Comparison of ENCODE assay signal across 2 cellular contexts in genomic region chr11:16784097-16784496, GRCh38.
TF ChIP-seq lines count a peak whose summit lies in the region.

No MANE protein-coding gene starts in this region.

TF ChIP-seq in HepG2, 621 proteins besides CTCF, POLR2A, EP300 and RAD21 (continues in another document):
- no peak for TF ChIP-seq SSRP1 (CRISPR knock-in tag; IDR thresholded peaks at IDR 0.05)
- TF ChIP-seq SRF (IDR thresholded peaks at IDR 0.05; ENCODE audit: low read depth, low read length), result no peak
- TF ChIP-seq NFKBIZ (CRISPR knock-in tag; IDR thresholded peaks at IDR 0.05), result no peak
- TF ChIP-seq ZBED4 (CRISPR knock-in tag; IDR thresholded peaks at IDR 0.05; ENCODE audit: borderline replicate concordance), result no peak
- TF ChIP-seq NR2F6 (IDR thresholded peaks at IDR 0.05), result 0 out of 2 replicates have a peak, but pooled peaks have one; percentile 50
- no peak for TF ChIP-seq NR2F6 (CRISPR knock-in tag; IDR thresholded peaks at IDR 0.05)
- TF ChIP-seq CEBPZ (IDR thresholded peaks at IDR 0.05; ENCODE audit: low read length), result no peak
- no peak for TF ChIP-seq SOX6 (IDR thresholded peaks at IDR 0.05)
- TF ChIP-seq SOX6 (CRISPR knock-in tag; IDR thresholded peaks at IDR 0.05), result 0 out of 2 replicates have a peak, but pooled peaks have one; percentile 15
- TF ChIP-seq ARID5B (CRISPR knock-in tag; IDR thresholded peaks at IDR 0.05), result no peak
- TF ChIP-seq ZNF44 (CRISPR knock-in tag; IDR thresholded peaks at IDR 0.05), result no peak
- TF ChIP-seq SRSF1 (optimal IDR thresholded peaks at IDR 0.05; ENCODE audit: low read depth, low read length), result no peak
- no peak for TF ChIP-seq DR1 (CRISPR knock-in tag; IDR thresholded peaks at IDR 0.05)
- no peak for TF ChIP-seq SRSF9 (IDR thresholded peaks at IDR 0.05; ENCODE audit: borderline replicate concordance, insufficient read depth, low read depth, low read length, poor library complexity, severe bottlenecking)
- no peak for TF ChIP-seq HCFC1 (IDR thresholded peaks at IDR 0.05; ENCODE audit: low read depth, low read length)
- TF ChIP-seq RBM22 (optimal IDR thresholded peaks at IDR 0.05; ENCODE audit: low read length), result no peak

TF ChIP-seq in GM12878, 131 proteins besides CTCF, POLR2A, EP300 and RAD21:
- no peak for TF ChIP-seq HSF1 (IDR thresholded peaks at IDR 0.05; ENCODE audit: low read depth, low read length)
- TF ChIP-seq PKNOX1 (IDR thresholded peaks at IDR 0.05), result peak; percentile 33
